Comparison of ENCODE assay signal across 21 cellular contexts in genomic region chrX:14398725-14399124, GRCh38.
A peak's percentile ranks its signal among the peaks of the same experiment; 100 is the strongest.
DNase-seq lines count a peak whose midpoint lies in the region; ATAC-seq, FAIRE-seq and TF ChIP-seq lines count a peak whose summit lies in the region.
"Had no signal": no experiment of that assay in that cellular context is flagged by ENCODE, and none has a peak within 500 bp of the region (broad histone marks: within the 10 kb centered on the region; RNA-seq: fewer than 3 reads in every experiment).

No MANE protein-coding gene starts in this region.

- no peaks in the 10 kb centered on the region for H3K79me2 ChIP-seq in ACC112 (ENCODE audit: control insufficient read depth, insufficient read depth, low read length, unreplicated experiment)

- DNase-seq in HCEC 1CT, result peak; percentile 11
- peak; percentile 94 for DNase-seq in bronchial epithelial cell (ENCODE audit: low read depth)
- DNase-seq in kidney tubule cell (ENCODE audit: low spot score), result peak; percentile 86
- no peak for DNase-seq in AG08396 (ENCODE audit: low spot score)
- DNase-seq in activated CD4-positive, alpha-beta T cell treated with anti-CD3 and anti-CD28 coated beads for 48 hours, result no peak
- DNase-seq: activated naive CD8-positive, alpha-beta T cell treated with anti-CD3 and anti-CD28 coated beads, Interleukin-2, amount 10 ng/mL, durations not matched to agents 7 days and 5 days; activated T-cell treated with anti-CD3 and anti-CD28 coated beads, Interleukin-2, amount 50 U/mL, for 4 hours; heart right ventricle; NCI-H1105 treated with DMSO at 0.1 percent for 48 hours; NCI-H345; psoas muscle; SJCRH30 had no signal

- H3K36me3 ChIP-seq in ACC112 (ENCODE audit: insufficient read depth, low read length) (no peaks in the 10 kb centered on the region), bronchial epithelial cell (ENCODE audit: control insufficient read depth, insufficient read depth, low read length) (no peaks in the 10 kb centered on the region)
- H3K36me3 ChIP-seq: heart right ventricle, SJCRH30, suprapubic skin had no signal

- peaks cover 12% of the 10 kb centered on the region for H3K4me1 ChIP-seq in ACC112 (ENCODE audit: control insufficient read depth, insufficient read depth, low read length, unreplicated experiment)
- H3K4me1 ChIP-seq: heart right ventricle, psoas muscle, SJCRH30, suprapubic skin had no signal

- no peak for TF ChIP-seq CTCF in bronchial epithelial cell (IDR thresholded peaks at IDR 0.05; ENCODE audit: insufficient read depth, low read length, severe bottlenecking)

- H3K27me3 ChIP-seq in ACC112 (ENCODE audit: insufficient read depth, low read length) (no peaks in the 10 kb centered on the region), bronchial epithelial cell (ENCODE audit: control insufficient read depth, insufficient read depth, low read length) (no peaks in the 10 kb centered on the region)
- H3K27me3 ChIP-seq: heart right ventricle, SJCRH30, suprapubic skin had no signal

- no peak overlapping the region for H2AFZ ChIP-seq in ACC112 (ENCODE audit: low read length, unreplicated experiment)

- no peak for FAIRE-seq in bronchial epithelial cell (lab: Jason Lieb, UNC)
- FAIRE-seq: A204.1, D721Med, endothelial cell of umbilical vein, K562 had no signal

- ATAC-seq in HG02840 (IDR thresholded peaks at IDR 0.05; ENCODE audit: low FRiP score, unreplicated experiment) (no peak), HG03108 (IDR thresholded peaks at IDR 0.05; ENCODE audit: unreplicated experiment) (no peak)
- ATAC-seq: activated T-cell treated with anti-CD3 and anti-CD28 coated beads, Interleukin-2, amount 50 U/mL, for 4 hours; heart right ventricle; K562; left lobe of liver; psoas muscle had no signal

- H3K27ac ChIP-seq in ACC112 (ENCODE audit: low read depth, low read length), result peak overlapping the region; percentile 66
- H3K27ac ChIP-seq: heart right ventricle, psoas muscle, SJCRH30, suprapubic skin had no signal

- H3K4me3 ChIP-seq in ACC112 (ENCODE audit: low read depth, low read length), result no peak overlapping the region
- H3K4me3 ChIP-seq in bronchial epithelial cell (ENCODE audit: low read depth, low read length), result no peak overlapping the region
- H3K4me3 ChIP-seq: heart right ventricle, K562, psoas muscle, SJCRH30, suprapubic skin had no signal

Comparison
In these comparisons a context has a peak if more than half of its experiments do, and no peak if none do; other contexts are left out.
1. DNase-seq: peak in HCEC 1CT (single experiment), bronchial epithelial cell (single experiment) and kidney tubule cell (single experiment); none in AG08396 (single experiment) and activated CD4-positive, alpha-beta T cell treated with anti-CD3 and anti-CD28 coated beads for 48 hours (single experiment).